In genomic region chr2:10414000-10414451, GRCh38 we compare ENCODE assay signal across 10 cellular contexts. TPM values are rescaled to one million over a fixed set of nuclear protein-coding genes. Genes with fewer than 3 reads are reported as not detected.
DNase-seq lines count a peak whose midpoint lies in the region; ATAC-seq and TF ChIP-seq lines count a peak whose summit lies in the region.
"Had no signal": no experiment of that assay in that cellular context is flagged by ENCODE, and none has a peak within 500 bp of the region (broad histone marks: within the 10 kb centered on the region; RNA-seq: fewer than 3 reads in every experiment).

No MANE protein-coding gene starts in this region.

- DNase-seq in Daoy (ENCODE audit: low read depth) (peak; percentile 74), T1000 (lab: John Stamatoyannopoulos, UW) (peak; percentile 22), lung (ENCODE audit: low spot score) (peak; percentile 46), coronary artery (ENCODE audit: low spot score) (no peak), NCI-H524 (lab: John Stamatoyannopoulos, UW) (no peak), activated T-cell treated with anti-CD3 and anti-CD28 coated beads for 4 hours (no peak)
- no peak for DNase-seq in stimulated activated CD4-positive, alpha-beta T cell treated with anti-CD3 and anti-CD28 coated beads, Interleukin-15, amount 100 ng/mL, for 24 hours
- DNase-seq: dermis blood vessel endothelial cell; stimulated activated CD4-positive, alpha-beta T cell treated with anti-CD3 and anti-CD28 coated beads, Interleukin-12 subunit alpha, Interleukin-12 subunit beta, amount 100 ng/mL, for 4 hours had no signal

- H3K27ac ChIP-seq in lung (ENCODE audit: low read depth in 1 of 2, low read length in 1 of 2) (peak overlapping the region in 1 of 2 donors; percentile 11), coronary artery (no peak overlapping the region)

- peaks cover 3% of the 10 kb centered on the region for H3K36me3 Mint-ChIP-seq in IgD-negative memory B cell

- 73 to 85% methylated on average over 7 of the region's 7 CpGs for WGBS in lung, 2 donors

- H3K36me3 ChIP-seq in lung (ENCODE audit: control insufficient read depth in 2 of 2, insufficient read depth in 2 of 2, low read length in 2 of 2): peaks cover 0 to 1% of the 10 kb centered on the region in 2 donors

- H3K27me3 Mint-ChIP-seq in IgD-negative memory B cell: no peaks in the 10 kb centered on the region

- TF ChIP-seq CTCF in lung (IDR thresholded peaks at IDR 0.05; ENCODE audit: control extremely low read depth, extremely low read depth): no peak
- no peak for TF ChIP-seq CTCF in coronary artery (IDR thresholded peaks at IDR 0.05)

- peaks cover 25 to 37% (median 31%) of the 10 kb centered on the region in 3 donors for H3K4me1 Mint-ChIP-seq in IgD-negative memory B cell

- H3K4me1 ChIP-seq in lung (ENCODE audit: control insufficient read depth in 2 of 2, insufficient read depth in 2 of 2, low read length in 2 of 2): peaks cover 0 to 3% of the 10 kb centered on the region in 2 donors

- H3K27me3 ChIP-seq in lung (ENCODE audit: control insufficient read depth, insufficient read depth): no peaks in the 10 kb centered on the region

- H3K4me3 ChIP-seq in lung (no peak overlapping the region), coronary artery (no peak overlapping the region)

- H3K9me3 Mint-ChIP-seq in IgD-negative memory B cell: no peaks in the 10 kb centered on the region

- ATAC-seq in lung (ENCODE audit: insufficient read depth, low FRiP score): peak; percentile 16

- H3K4me3 Mint-ChIP-seq in IgD-negative memory B cell: peak overlapping the region in 2 of 4 donors; percentile 43 to 49

- peak overlapping the region; percentile 71 to 94 (median 86) for H3K27ac Mint-ChIP-seq in IgD-negative memory B cell

- H3K9me3 ChIP-seq in lung (ENCODE audit: control insufficient read depth in 2 of 2, insufficient read depth in 1 of 2, low read length in 1 of 2): no peaks in the 10 kb centered on the region

RNA-seq across cellular contexts. Expression of gene ODC1, which starts 34.1 kb away (rescaled TPM):
- total RNA-seq in Daoy (2014; rRNA removed; shearing (Covaris generic)): 441 and 460 TPM in 2 replicates
- 207 TPM for polyA plus RNA-seq in IgD-negative memory B cell
- 100 to 1,000 TPM in 1 of 2 donors, 10 to 100 TPM in 1; 49.2 to 102 TPM for total RNA-seq in lung
- polyA plus RNA-seq in lung: 100 to 1,000 TPM in 1 of 2 donors, 10 to 100 TPM in 1; 32.5 to 115 TPM

Comparison
In these comparisons a context has a peak if more than half of its experiments do, and no peak if none do; other contexts are left out.
1. DNase-seq: peak in Daoy (single experiment), T1000 (single experiment) and lung (single experiment); none in coronary artery (single experiment), stimulated activated CD4-positive, alpha-beta T cell treated with anti-CD3 and anti-CD28 coated beads, Interleukin-15, amount 100 ng/mL, for 24 hours (single experiment), NCI-H524 (0 of 2) and activated T-cell treated with anti-CD3 and anti-CD28 coated beads for 4 hours (single experiment).